In genomic region chr6:35573495-35574110, GRCh38 we compare ENCODE assay signal across 16 cellular contexts.
"Had no signal": no experiment of that assay in that cellular context is flagged by ENCODE, and none has a peak within 500 bp of the region (broad histone marks: within the 10 kb centered on the region; RNA-seq: fewer than 3 reads in every experiment).

No MANE protein-coding gene starts in this region.

- H3K27me3 ChIP-seq: brain microvascular endothelial cell, sigmoid colon had no signal

- H3K27me3 Mint-ChIP-seq: activated B cell treated with CpG ODN at 0.5 μM for 24 hours; activated CD4-positive, alpha-beta T cell treated with anti-CD3 and anti-CD28 coated beads, Interleukin-2, amount 10 ng/mL, durations not matched to agents 24 days and 14 days; T-helper 17 cell had no signal

- H3K27ac ChIP-seq: brain microvascular endothelial cell, psoas muscle, sigmoid colon had no signal

- H3K4me1 ChIP-seq: psoas muscle, sigmoid colon had no signal

- H3K27ac Mint-ChIP-seq: activated B cell treated with CpG ODN at 0.5 μM for 24 hours; activated CD4-positive, alpha-beta T cell treated with anti-CD3 and anti-CD28 coated beads, Interleukin-2, amount 10 ng/mL, durations not matched to agents 24 days and 14 days; activated T-helper 2 cell treated with anti-CD3 and anti-CD28 coated beads, Interferon-gamma antibody, Interleukin-2, Interleukin-4, amounts not matched to agents 10 μg/mL and 5 μg/mL and 100 μg/mL, durations not matched to agents 14 hours and 24 hours and 36 hours; endodermal cell; nephron; T-helper 17 cell had no signal

- H3K4me3 ChIP-seq: mucosa of descending colon, psoas muscle, sigmoid colon had no signal

- H3K9me3 ChIP-seq: mucosa of descending colon, psoas muscle, sigmoid colon had no signal

- DNase-seq: activated B cell treated with CpG ODN at 0.5 μM for 24 hours; activated CD4-positive, alpha-beta T cell treated with anti-CD3 and anti-CD28 coated beads, Interleukin-2, amount 10 ng/mL, durations not matched to agents 24 days and 14 days; brain microvascular endothelial cell; cerebellar nuclear complex; endodermal cell; mucosa of descending colon; psoas muscle; sigmoid colon; stimulated activated CD4-positive, alpha-beta T cell treated with anti-CD3 and anti-CD28 coated beads, Interleukin-12 subunit alpha, Interleukin-12 subunit beta, amount 100 ng/mL, for 4 hours; stimulated activated naive CD4-positive, alpha-beta T cell; substantia nigra; T-helper 17 cell; trophoblast cell had no signal

- H3K9me3 Mint-ChIP-seq: activated B cell treated with CpG ODN at 0.5 μM for 24 hours; activated CD4-positive, alpha-beta T cell treated with anti-CD3 and anti-CD28 coated beads, Interleukin-2, amount 10 ng/mL, durations not matched to agents 24 days and 14 days; activated naive CD4-positive, alpha-beta T cell treated with anti-CD3 and anti-CD28 coated beads, Interleukin-2, amount 50 U/mL, for 72 hours; activated T-helper 2 cell treated with anti-CD3 and anti-CD28 coated beads, Interferon-gamma antibody, Interleukin-2, Interleukin-4, amounts not matched to agents 10 μg/mL and 5 μg/mL and 100 μg/mL, durations not matched to agents 14 hours and 24 hours and 36 hours; endodermal cell; nephron had no signal

- H3K4me3 Mint-ChIP-seq: activated B cell treated with CpG ODN at 0.5 μM for 24 hours; activated CD4-positive, alpha-beta T cell treated with anti-CD3 and anti-CD28 coated beads, Interleukin-2, amount 10 ng/mL, durations not matched to agents 24 days and 14 days; endodermal cell; nephron; T-helper 17 cell had no signal

- H3K4me1 Mint-ChIP-seq: activated B cell treated with CpG ODN at 0.5 μM for 24 hours had no signal
